ENCODE assay signal across 1 cellular context in genomic region chr12:56630180-56630632, GRCh38.
TF ChIP-seq lines count a peak whose summit lies in the region.

Gene BAZ2A, minus strand, starts transcription at chr12:56630326. Its CDS starts 12,796 bp downstream, at chr12:56617530.

TF ChIP-seq in HepG2, 621 proteins besides CTCF, POLR2A, EP300 and RAD21 (continued from another document and continues in another):
- no peak; the same call in 1 of the 2 replicates for TF ChIP-seq ZSCAN25 (CRISPR knock-in tag; IDR thresholded peaks at IDR 0.05)
- no peak for TF ChIP-seq ZNF142 (CRISPR knock-in tag; IDR thresholded peaks at IDR 0.05)
- no peak for TF ChIP-seq ZNF749 (CRISPR knock-in tag; IDR thresholded peaks at IDR 0.05; ENCODE audit: borderline replicate concordance)
- TF ChIP-seq HMG20B (CRISPR knock-in tag; conservative IDR thresholded peaks at IDR 0.05): 0 out of 2 replicates have a peak, but pooled peaks have one; percentile 46
- no peak for TF ChIP-seq ETV6 (CRISPR knock-in tag; conservative IDR thresholded peaks at IDR 0.05)
- TF ChIP-seq ZNF431 (CRISPR knock-in tag; IDR thresholded peaks at IDR 0.05; ENCODE audit: borderline replicate concordance, low read depth): no peak; the same call in 1 of the 2 replicates
- TF ChIP-seq ZNF484 (CRISPR knock-in tag; IDR thresholded peaks at IDR 0.05; ENCODE audit: borderline replicate concordance, low read depth): no peak
- peak; percentile 80 for TF ChIP-seq GATAD1 (CRISPR knock-in tag; IDR thresholded peaks at IDR 0.05)
- no peak for TF ChIP-seq ZBTB34 (CRISPR knock-in tag; IDR thresholded peaks at IDR 0.05)
- TF ChIP-seq ARNT (IDR thresholded peaks at IDR 0.05): no peak
- TF ChIP-seq ZNF839 (CRISPR knock-in tag; IDR thresholded peaks at IDR 0.05; ENCODE audit: borderline replicate concordance): no peak
- no peak for TF ChIP-seq ZNF75D (CRISPR knock-in tag; IDR thresholded peaks at IDR 0.05; ENCODE audit: borderline replicate concordance)
- TF ChIP-seq KMT2A (CRISPR knock-in tag; IDR thresholded peaks at IDR 0.05): peak; percentile 91
- TF ChIP-seq MBD4 (IDR thresholded peaks at IDR 0.05; ENCODE audit: borderline replicate concordance, low read length): no peak
- peak; percentile 53; the same call in 1 of the 2 replicates for TF ChIP-seq BCL6 (CRISPR knock-in tag; IDR thresholded peaks at IDR 0.05)
- TF ChIP-seq TFE3 (CRISPR knock-in tag; IDR thresholded peaks at IDR 0.05): 0 out of 2 replicates have a peak, but pooled peaks have one; percentile 31
- TF ChIP-seq ZNF430 (CRISPR knock-in tag; IDR thresholded peaks at IDR 0.05): peak; percentile 74; the same call in 1 of the 2 replicates
- TF ChIP-seq ZNF781 (CRISPR knock-in tag; IDR thresholded peaks at IDR 0.05; ENCODE audit: borderline replicate concordance, not compliant biosample characterization): no peak
- no peak for TF ChIP-seq TRIM22 (IDR thresholded peaks at IDR 0.05)
- peak; percentile 87; the same call in 1 of the 2 replicates for TF ChIP-seq MYC (CRISPR knock-in tag; IDR thresholded peaks at IDR 0.05; ENCODE audit: borderline replicate concordance)
- TF ChIP-seq SRY (CRISPR knock-in tag; IDR thresholded peaks at IDR 0.05): no peak
- TF ChIP-seq ZNF260 (CRISPR knock-in tag; IDR thresholded peaks at IDR 0.05; ENCODE audit: borderline replicate concordance, low read depth): no peak
- TF ChIP-seq ZMYM4 (CRISPR knock-in tag; IDR thresholded peaks at IDR 0.05): peak; percentile 98
- no peak for TF ChIP-seq RFX3 (CRISPR knock-in tag; IDR thresholded peaks at IDR 0.05)
- TF ChIP-seq RORA (CRISPR knock-in tag; IDR thresholded peaks at IDR 0.05): no peak
- TF ChIP-seq ZHX1 (CRISPR knock-in tag; IDR thresholded peaks at IDR 0.05; ENCODE audit: low read depth): peak; percentile 80; the same call in 1 of the 2 replicates
- peak; percentile 76; the same call in 1 of the 2 replicates for TF ChIP-seq ZNF547 (CRISPR knock-in tag; IDR thresholded peaks at IDR 0.05)
- no peak for TF ChIP-seq ZIK1 (CRISPR knock-in tag; IDR thresholded peaks at IDR 0.05; ENCODE audit: borderline replicate concordance, low read depth)
- TF ChIP-seq IKZF4 (CRISPR knock-in tag; IDR thresholded peaks at IDR 0.05; ENCODE audit: borderline replicate concordance, low read depth, not compliant biosample characterization): no peak
- no peak for TF ChIP-seq SMAD9 (CRISPR knock-in tag; IDR thresholded peaks at IDR 0.05)
- no peak for TF ChIP-seq MTA3 (CRISPR knock-in tag; IDR thresholded peaks at IDR 0.05)
- no peak for TF ChIP-seq THRA (CRISPR knock-in tag; IDR thresholded peaks at IDR 0.05; ENCODE audit: borderline replicate concordance)
- peak; percentile 82; the same call in 1 of the 2 replicates for TF ChIP-seq KDM5B (CRISPR knock-in tag; IDR thresholded peaks at IDR 0.05; ENCODE audit: borderline replicate concordance)
- TF ChIP-seq MIER3 (CRISPR knock-in tag; IDR thresholded peaks at IDR 0.05; ENCODE audit: borderline replicate concordance): peak; percentile 79; the same call in 1 of the 2 replicates
- TF ChIP-seq TOE1 (CRISPR knock-in tag; IDR thresholded peaks at IDR 0.05): 0 out of 2 replicates have a peak, but pooled peaks have one; percentile 72
- peak; percentile 71; the same call in 1 of the 2 replicates for TF ChIP-seq ATF7-NPFF (CRISPR knock-in tag; IDR thresholded peaks at IDR 0.05; ENCODE audit: low read depth)
- TF ChIP-seq PPARG (CRISPR knock-in tag; conservative IDR thresholded peaks at IDR 0.05): no peak; the same call in 1 of the 2 replicates
- no peak for TF ChIP-seq ZNF17 (CRISPR knock-in tag; IDR thresholded peaks at IDR 0.05)
- no peak for TF ChIP-seq ZNF414 (CRISPR knock-in tag; IDR thresholded peaks at IDR 0.05)
- 0 out of 2 replicates have a peak, but pooled peaks have one; percentile 16 for TF ChIP-seq BCL3 (CRISPR knock-in tag; IDR thresholded peaks at IDR 0.05)
- TF ChIP-seq PBX3 (CRISPR knock-in tag; IDR thresholded peaks at IDR 0.05; ENCODE audit: borderline replicate concordance): no peak
- peak; percentile 58; the same call in 1 of the 2 replicates for TF ChIP-seq RCOR2 (CRISPR knock-in tag; IDR thresholded peaks at IDR 0.05)
- TF ChIP-seq REPIN1 (CRISPR knock-in tag; IDR thresholded peaks at IDR 0.05; ENCODE audit: borderline replicate concordance, low read depth): no peak; the same call in 1 of the 2 replicates
- TF ChIP-seq REXO4 (CRISPR knock-in tag; IDR thresholded peaks at IDR 0.05; ENCODE audit: borderline replicate concordance): no peak
